ENCODE assay signal across 40 cellular contexts in genomic region chr17:9693755-9694154, GRCh38. TPM values are rescaled to one million over a fixed set of nuclear protein-coding genes. Genes with fewer than 3 reads are reported as not detected.
"Had no signal": no experiment of that assay in that cellular context is flagged by ENCODE, and none has a peak within 500 bp of the region (broad histone marks: within the 10 kb centered on the region; RNA-seq: fewer than 3 reads in every experiment).

No MANE protein-coding gene starts in this region.

- H3K36me3 ChIP-seq: adrenal gland, ascending aorta, brain microvascular endothelial cell, breast epithelium, cardiac muscle cell had no signal

- H3K27ac Mint-ChIP-seq: activated naive CD4-positive, alpha-beta T cell treated with anti-CD3 and anti-CD28 coated beads for 36 hours; activated naive CD4-positive, alpha-beta T cell treated with anti-CD3 and anti-CD28 coated beads, Interleukin-2, amount 10 ng/mL, durations not matched to agents 7 days and 5 days; activated naive CD4-positive, alpha-beta T cell treated with anti-CD3 and anti-CD28 coated beads, Interleukin-2, amount 50 U/mL, for 24 hours; activated naive CD4-positive, alpha-beta T cell treated with anti-CD3 and anti-CD28 coated beads, Interleukin-2, amount 50 U/mL, for 72 hours; activated naive CD8-positive, alpha-beta T cell; activated naive CD8-positive, alpha-beta T cell treated with anti-CD3 and anti-CD28 coated beads for 36 hours; activated naive CD8-positive, alpha-beta T cell treated with anti-CD3 and anti-CD28 coated beads, Interleukin-2, amount 10 ng/mL, durations not matched to agents 7 days and 5 days; activated naive CD8-positive, alpha-beta T cell treated with anti-CD3 and anti-CD28 coated beads, Interleukin-2, amount 50 U/mL, for 24 hours; activated T-cell treated with anti-CD3 and anti-CD28 coated beads, Interleukin-2, amount 50 U/mL, for 24 hours; activated T-cell treated with anti-CD3 and anti-CD28 coated beads, Interleukin-2, amount 50 U/mL, for 72 hours; activated T-helper 1 cell treated with anti-CD3 and anti-CD28 coated beads, Interleukin-12 subunit alpha, Interleukin-12 subunit beta, Interleukin-2, Interleukin-4 antibody, amounts not matched to agents 30 ng/mL and 10 ng/mL and 1 ng/mL, durations not matched to agents 14 hours and 24 hours and 36 hours; activated T-helper 17 cell treated with anti-CD3 and anti-CD28 coated beads, Interleukin-2, amount 50 U/mL, for 72 hours; activated T-helper 2 cell treated with anti-CD3 and anti-CD28 coated beads, Interferon-gamma antibody, Interleukin-2, Interleukin-4, amounts not matched to agents 10 μg/mL and 5 μg/mL and 100 μg/mL, durations not matched to agents 14 hours and 24 hours and 36 hours; brain had no signal

- DNase-seq: activated effector memory CD4-positive, alpha-beta T cell treated with anti-CD3 and anti-CD28 coated beads, Interleukin-2, amount 50 U/mL, for 16 hours; activated effector memory CD4-positive, alpha-beta T cell treated with Interleukin-2 at 50 U/mL for 16 hours; activated gamma-delta T cell; activated gamma-delta T cell treated with Interleukin-2 at 50 U/mL for 16 hours; activated naive CD4-positive, alpha-beta T cell; activated naive CD4-positive, alpha-beta T cell treated with anti-CD3 and anti-CD28 coated beads for 36 hours; activated naive CD4-positive, alpha-beta T cell treated with anti-CD3 and anti-CD28 coated beads, Interleukin-2, amount 10 ng/mL, durations not matched to agents 7 days and 5 days; activated naive CD4-positive, alpha-beta T cell treated with anti-CD3 and anti-CD28 coated beads, Interleukin-2, amount 50 U/mL, for 16 hours; activated naive CD4-positive, alpha-beta T cell treated with Interleukin-2 at 50 U/mL for 16 hours; activated naive CD8-positive, alpha-beta T cell treated with anti-CD3 and anti-CD28 coated beads for 36 hours; activated naive CD8-positive, alpha-beta T cell treated with anti-CD3 and anti-CD28 coated beads, Interleukin-2, amount 10 ng/mL, durations not matched to agents 7 days and 5 days; activated naive CD8-positive, alpha-beta T cell treated with anti-CD3 and anti-CD28 coated beads, Interleukin-2, amount 50 U/mL, for 24 hours; activated T-cell treated with anti-CD3 and anti-CD28 coated beads for 4 hours; activated T-cell treated with anti-CD3 and anti-CD28 coated beads, Interleukin-2, amount 50 U/mL, for 1 hour; activated T-cell treated with anti-CD3 and anti-CD28 coated beads, Interleukin-2, amount 50 U/mL, for 24 hours; activated T-cell treated with anti-CD3 and anti-CD28 coated beads, Interleukin-2, amount 50 U/mL, for 4 hours; activated T-cell treated with anti-CD3 and anti-CD28 coated beads, Interleukin-2, amount 50 U/mL, for 48 hours; activated T-cell treated with anti-CD3 and anti-CD28 coated beads, Interleukin-2, amount 50 U/mL, for 72 hours; adrenal gland; amniotic stem cell; amygdala; anterior cingulate cortex; aorta; body of pancreas; brain microvascular endothelial cell; caudate nucleus; central memory CD4-positive, alpha-beta T cell; cerebellar nuclear complex had no signal

- ATAC-seq: activated naive CD4-positive, alpha-beta T cell treated with anti-CD3 and anti-CD28 coated beads, Interleukin-2, amount 50 U/mL, for 72 hours; activated naive CD8-positive, alpha-beta T cell treated with anti-CD3 and anti-CD28 coated beads, Interleukin-2, amount 50 U/mL, for 24 hours; activated T-cell treated with anti-CD3 and anti-CD28 coated beads, Interleukin-2, amount 50 U/mL, for 4 hours; activated T-cell treated with anti-CD3 and anti-CD28 coated beads, Interleukin-2, amount 50 U/mL, for 72 hours; activated T-helper 17 cell treated with anti-CD3 and anti-CD28 coated beads, Interleukin-2, amount 50 U/mL, for 72 hours; body of pancreas had no signal

- H3K27me3 Mint-ChIP-seq: activated naive CD4-positive, alpha-beta T cell treated with anti-CD3 and anti-CD28 coated beads, Interleukin-2, amount 10 ng/mL, durations not matched to agents 7 days and 5 days; activated naive CD8-positive, alpha-beta T cell treated with anti-CD3 and anti-CD28 coated beads for 36 hours; activated naive CD8-positive, alpha-beta T cell treated with anti-CD3 and anti-CD28 coated beads, Interleukin-2, amount 50 U/mL, for 24 hours; activated T-helper 17 cell treated with anti-CD3 and anti-CD28 coated beads, Interleukin-2, amount 50 U/mL, for 72 hours; brain had no signal

- H3K4me1 Mint-ChIP-seq: activated naive CD4-positive, alpha-beta T cell treated with anti-CD3 and anti-CD28 coated beads, Interleukin-2, amount 10 ng/mL, durations not matched to agents 7 days and 5 days; activated naive CD4-positive, alpha-beta T cell treated with anti-CD3 and anti-CD28 coated beads, Interleukin-2, amount 50 U/mL, for 24 hours; activated naive CD8-positive, alpha-beta T cell treated with anti-CD3 and anti-CD28 coated beads for 36 hours; activated naive CD8-positive, alpha-beta T cell treated with anti-CD3 and anti-CD28 coated beads, Interleukin-2, amount 10 ng/mL, durations not matched to agents 7 days and 5 days; activated naive CD8-positive, alpha-beta T cell treated with anti-CD3 and anti-CD28 coated beads, Interleukin-2, amount 50 U/mL, for 24 hours; activated T-helper 17 cell treated with anti-CD3 and anti-CD28 coated beads, Interleukin-2, amount 50 U/mL, for 72 hours; brain; central memory CD8-positive, alpha-beta T cell had no signal

- H3K9me3 Mint-ChIP-seq: activated naive CD4-positive, alpha-beta T cell treated with anti-CD3 and anti-CD28 coated beads for 36 hours; activated naive CD4-positive, alpha-beta T cell treated with anti-CD3 and anti-CD28 coated beads, Interleukin-2, amount 10 ng/mL, durations not matched to agents 7 days and 5 days; activated naive CD4-positive, alpha-beta T cell treated with anti-CD3 and anti-CD28 coated beads, Interleukin-2, amount 50 U/mL, for 24 hours; activated naive CD8-positive, alpha-beta T cell treated with anti-CD3 and anti-CD28 coated beads for 36 hours; activated naive CD8-positive, alpha-beta T cell treated with anti-CD3 and anti-CD28 coated beads, Interleukin-2, amount 10 ng/mL, durations not matched to agents 7 days and 5 days; activated naive CD8-positive, alpha-beta T cell treated with anti-CD3 and anti-CD28 coated beads, Interleukin-2, amount 50 U/mL, for 24 hours; activated T-cell treated with anti-CD3 and anti-CD28 coated beads, Interleukin-2, amount 50 U/mL, for 24 hours; activated T-cell treated with anti-CD3 and anti-CD28 coated beads, Interleukin-2, amount 50 U/mL, for 4 hours; activated T-cell treated with anti-CD3 and anti-CD28 coated beads, Interleukin-2, amount 50 U/mL, for 72 hours; activated T-helper 1 cell treated with anti-CD3 and anti-CD28 coated beads, Interleukin-12 subunit alpha, Interleukin-12 subunit beta, Interleukin-2, Interleukin-4 antibody, amounts not matched to agents 30 ng/mL and 10 ng/mL and 1 ng/mL, durations not matched to agents 14 hours and 24 hours and 36 hours; activated T-helper 17 cell treated with anti-CD3 and anti-CD28 coated beads, Interleukin-2, amount 50 U/mL, for 72 hours; activated T-helper 2 cell treated with anti-CD3 and anti-CD28 coated beads, Interferon-gamma antibody, Interleukin-2, Interleukin-4, amounts not matched to agents 10 μg/mL and 5 μg/mL and 100 μg/mL, durations not matched to agents 14 hours and 24 hours and 36 hours; central memory CD8-positive, alpha-beta T cell had no signal

- H3K27me3 ChIP-seq: adrenal gland, ascending aorta, body of pancreas, brain microvascular endothelial cell, breast epithelium, cardiac muscle cell had no signal

- H3K36me3 Mint-ChIP-seq: activated naive CD4-positive, alpha-beta T cell treated with anti-CD3 and anti-CD28 coated beads, Interleukin-2, amount 10 ng/mL, durations not matched to agents 7 days and 5 days; activated naive CD4-positive, alpha-beta T cell treated with anti-CD3 and anti-CD28 coated beads, Interleukin-2, amount 50 U/mL, for 24 hours; activated naive CD4-positive, alpha-beta T cell treated with anti-CD3 and anti-CD28 coated beads, Interleukin-2, amount 50 U/mL, for 72 hours; activated naive CD8-positive, alpha-beta T cell; activated naive CD8-positive, alpha-beta T cell treated with anti-CD3 and anti-CD28 coated beads for 36 hours; activated naive CD8-positive, alpha-beta T cell treated with anti-CD3 and anti-CD28 coated beads, Interleukin-2, amount 10 ng/mL, durations not matched to agents 7 days and 5 days had no signal

- H3K4me1 ChIP-seq: adrenal gland, ascending aorta, body of pancreas, breast epithelium had no signal

- H3K4me3 Mint-ChIP-seq: activated naive CD4-positive, alpha-beta T cell treated with anti-CD3 and anti-CD28 coated beads for 36 hours; activated naive CD4-positive, alpha-beta T cell treated with anti-CD3 and anti-CD28 coated beads, Interleukin-2, amount 10 ng/mL, durations not matched to agents 7 days and 5 days; activated naive CD4-positive, alpha-beta T cell treated with anti-CD3 and anti-CD28 coated beads, Interleukin-2, amount 50 U/mL, for 24 hours; activated naive CD8-positive, alpha-beta T cell; activated naive CD8-positive, alpha-beta T cell treated with anti-CD3 and anti-CD28 coated beads for 36 hours; activated naive CD8-positive, alpha-beta T cell treated with anti-CD3 and anti-CD28 coated beads, Interleukin-2, amount 10 ng/mL, durations not matched to agents 7 days and 5 days; activated naive CD8-positive, alpha-beta T cell treated with anti-CD3 and anti-CD28 coated beads, Interleukin-2, amount 50 U/mL, for 24 hours; activated T-cell treated with anti-CD3 and anti-CD28 coated beads, Interleukin-2, amount 50 U/mL, for 24 hours; activated T-cell treated with anti-CD3 and anti-CD28 coated beads, Interleukin-2, amount 50 U/mL, for 4 hours; activated T-cell treated with anti-CD3 and anti-CD28 coated beads, Interleukin-2, amount 50 U/mL, for 72 hours; activated T-helper 1 cell treated with anti-CD3 and anti-CD28 coated beads, Interleukin-12 subunit alpha, Interleukin-12 subunit beta, Interleukin-2, Interleukin-4 antibody, amounts not matched to agents 30 ng/mL and 10 ng/mL and 1 ng/mL, durations not matched to agents 14 hours and 24 hours and 36 hours; activated T-helper 17 cell treated with anti-CD3 and anti-CD28 coated beads, Interleukin-2, amount 50 U/mL, for 72 hours; brain; central memory CD8-positive, alpha-beta T cell had no signal

- H3K9me3 ChIP-seq: adrenal gland, ascending aorta, body of pancreas, breast epithelium had no signal

- H3K4me3 ChIP-seq: adrenal gland, ascending aorta, body of pancreas, breast epithelium, cardiac muscle cell had no signal

- H3K27ac ChIP-seq: adrenal gland, ascending aorta, body of pancreas, brain microvascular endothelial cell, breast epithelium, cardiac muscle cell had no signal

RNA-seq across cellular contexts. Expression of gene USP43, which starts 48.4 kb away (rescaled TPM):
- total RNA-seq: activated T-helper 1 cell treated with anti-CD3 and anti-CD28 coated beads, Interleukin-12 subunit alpha, Interleukin-12 subunit beta, Interleukin-2, Interleukin-4 antibody, amounts not matched to agents 30 ng/mL and 10 ng/mL and 1 ng/mL, durations not matched to agents 14 hours and 24 hours and 36 hours; ascending aorta; cardiac septum had no signal
